In genomic region chr15:90994417-90995311, GRCh38 we compare ENCODE assay signal across 8 cellular contexts. TPM values are rescaled to one million over a fixed set of nuclear protein-coding genes. Genes with fewer than 3 reads are reported as not detected.
DNase-seq lines count a peak whose midpoint lies in the region; ATAC-seq and TF ChIP-seq lines count a peak whose summit lies in the region.

PRC1 (minus strand) TSS chr15:90994535; CDS start chr15:90994417, 118 bp downstream.

- no peak for TF ChIP-seq CTCF in LNCaP clone FGC (IDR thresholded peaks at IDR 0.05; ENCODE audit: control insufficient read depth, extremely low read depth, insufficient read depth)
- TF ChIP-seq CTCF in RWPE1 (conservative IDR thresholded peaks at IDR 0.05; ENCODE audit: low read depth), result no peak
- no peak for TF ChIP-seq CTCF in fibroblast of lung (conservative IDR thresholded peaks at IDR 0.05 in 1 of 2, IDR thresholded peaks at IDR 0.05 in 1 of 2; ENCODE audit: low read depth in 1 of 2, low read length in 2 of 2)

- H2AFZ ChIP-seq in fibroblast of lung (ENCODE audit: low read length), result peak within 1 kb of the TSS; percentile 95

- DNase-seq in Daoy (ENCODE audit: low read depth) (peak; percentile 100), GOT3 (lab: John Stamatoyannopoulos, UW) (peak; percentile 95), LNCaP clone FGC (ENCODE audit: low read depth) (peak; percentile 93), RWPE1 (ENCODE audit: low spot score) (peak; percentile 99), fibroblast of lung (ENCODE audit: low read depth in 2 of 2) (peak; percentile 97)
- DNase-seq in naive thymus-derived CD8-positive, alpha-beta T cell, result peak; percentile 95 to 98 (median 96)
- DNase-seq in stimulated activated naive CD4-positive, alpha-beta T cell (lab: John Stamatoyannopoulos, UW), result peak; percentile 92 to 96 (median 94)

- no peaks in the 10 kb centered on the region for H3K27me3 Mint-ChIP-seq in activated T-helper 17 cell treated with anti-CD3 and anti-CD28 coated beads, Interleukin-2, amount 50 U/mL, for 72 hours
- no peaks in the 10 kb centered on the region for H3K27me3 Mint-ChIP-seq in naive thymus-derived CD8-positive, alpha-beta T cell

- H3K9me3 ChIP-seq in fibroblast of lung (ENCODE audit: control insufficient read depth, insufficient read depth, low read depth, low read length), result no peaks in the 10 kb centered on the region

- peak within 1 kb of the TSS; percentile 84 for H3K4me2 ChIP-seq in fibroblast of lung (ENCODE audit: extremely low read depth, insufficient read depth, low read length)

- H3K36me3 ChIP-seq in fibroblast of lung (ENCODE audit: control insufficient read depth, insufficient read depth, low read length), result peaks cover 5% of the 10 kb centered on the region

- peak; percentile 99 for ATAC-seq in activated T-helper 17 cell treated with anti-CD3 and anti-CD28 coated beads, Interleukin-2, amount 50 U/mL, for 72 hours (replicated peaks)
- peak; percentile 94 to 96 for ATAC-seq in naive thymus-derived CD8-positive, alpha-beta T cell

- H3K36me3 Mint-ChIP-seq in activated T-helper 17 cell treated with anti-CD3 and anti-CD28 coated beads, Interleukin-2, amount 50 U/mL, for 72 hours (ENCODE audit: low read depth), result peaks cover 53% of the 10 kb centered on the region
- H3K36me3 Mint-ChIP-seq in naive thymus-derived CD8-positive, alpha-beta T cell, result peaks cover 0 to 23% (median 4%) of the 10 kb centered on the region in 3 donors

- CTCF ChIA-PET in RWPE1 (lab: Yijun Ruan, JAX), result interaction anchor here (0.7 kb wide), 1 partner anchor 62 kb away, joined by 4 read pairs; no protein-coding TSS in a partner anchor

- peak within 1 kb of the TSS; percentile 94 for H3K4me3 ChIP-seq in LNCaP clone FGC (ENCODE audit: low read depth, low read length)
- H3K4me3 ChIP-seq in fibroblast of lung (replicated peaks in 1 of 4; ENCODE audit: control extremely low read depth in 1 of 4, insufficient read depth in 1 of 4, low read depth in 3 of 4, low read length in 4 of 4), result peak within 1 kb of the TSS; percentile 78 to 97 (median 96)

- no peaks in the 10 kb centered on the region for H4K20me1 ChIP-seq in fibroblast of lung (ENCODE audit: control insufficient read depth, extremely low read depth, insufficient read depth, low read length)

- POLR2A ChIA-PET in RWPE1 (lab: Yijun Ruan, JAX; ENCODE audit: low non-redundant PET), result interaction anchor here (0.5 to 0.7 kb wide), 2 partner anchors 38 to 41 kb away, joined by 3 to 4 read pairs; no protein-coding TSS in a partner anchor
- POLR2A ChIA-PET in naive thymus-derived CD8-positive, alpha-beta T cell (lab: Charles Lee), result interaction anchor here (0.8 to 1.4 kb wide), 2 partner anchors 12 to 28 kb away, joined by 3 read pairs; partner anchors contain the start of gene VPS33B

- peak within 1 kb of the TSS; percentile 86 for H3K27ac ChIP-seq in RWPE1
- peak within 1 kb of the TSS; percentile 87 for H3K27ac ChIP-seq in fibroblast of lung (ENCODE audit: insufficient read depth, low read length)

- H3K9ac ChIP-seq in fibroblast of lung (ENCODE audit: insufficient read depth, low read length), result peak within 1 kb of the TSS; percentile 88

- peak within 1 kb of the TSS; percentile 90 for H3K4me3 Mint-ChIP-seq in activated T-helper 17 cell treated with anti-CD3 and anti-CD28 coated beads, Interleukin-2, amount 50 U/mL, for 72 hours
- H3K4me3 Mint-ChIP-seq in naive thymus-derived CD8-positive, alpha-beta T cell, result peak within 1 kb of the TSS; percentile 97 to 99 (median 98)

- peak within 1 kb of the TSS; percentile 90 for H3K27ac Mint-ChIP-seq in activated T-helper 17 cell treated with anti-CD3 and anti-CD28 coated beads, Interleukin-2, amount 50 U/mL, for 72 hours
- peak within 1 kb of the TSS; percentile 93 to 99 (median 97) for H3K27ac Mint-ChIP-seq in naive thymus-derived CD8-positive, alpha-beta T cell

- H3K79me2 ChIP-seq in fibroblast of lung (ENCODE audit: control insufficient read depth, insufficient read depth, low read length), result peaks cover 44% of the 10 kb centered on the region

- no peaks in the 10 kb centered on the region for H3K4me1 ChIP-seq in fibroblast of lung (ENCODE audit: control insufficient read depth, extremely low read depth, insufficient read depth, low read length)

- no peaks in the 10 kb centered on the region for H3K27me3 ChIP-seq in fibroblast of lung (ENCODE audit: control insufficient read depth, insufficient read depth, low read length)

- no peaks in the 10 kb centered on the region for H3K9me3 Mint-ChIP-seq in activated T-helper 17 cell treated with anti-CD3 and anti-CD28 coated beads, Interleukin-2, amount 50 U/mL, for 72 hours
- no peaks in the 10 kb centered on the region for H3K9me3 Mint-ChIP-seq in naive thymus-derived CD8-positive, alpha-beta T cell

- peaks cover 14% of the 10 kb centered on the region for H3K4me1 Mint-ChIP-seq in activated T-helper 17 cell treated with anti-CD3 and anti-CD28 coated beads, Interleukin-2, amount 50 U/mL, for 72 hours
- peaks cover 3 to 20% (median 17%) of the 10 kb centered on the region in 4 donors for H3K4me1 Mint-ChIP-seq in naive thymus-derived CD8-positive, alpha-beta T cell

RNA-seq across cellular contexts. Expression of gene PRC1, which starts in this region (rescaled TPM):
- total RNA-seq in Daoy (2014; rRNA removed; shearing (Covaris generic)), result 357 and 446 TPM in 2 replicates
- 100 to 1,000 TPM; 133 to 158 TPM for total RNA-seq in activated T-helper 17 cell treated with anti-CD3 and anti-CD28 coated beads, Interleukin-2, amount 50 U/mL, for 72 hours
- 9.2 and 57.8 TPM in 2 replicates for total RNA-seq in fibroblast of lung
- polyA plus RNA-seq in fibroblast of lung, result 60.5 and 239 TPM in 2 replicates
- polyA plus RNA-seq in fibroblast of lung (2012), result 34.0 and 142 TPM in 2 replicates
- polyA minus RNA-seq in fibroblast of lung (ENCODE audit: low replicate concordance), result 68.0 and 418 TPM in 2 replicates
- 1 to 10 TPM; 4.4 to 5.0 TPM for total RNA-seq in naive thymus-derived CD8-positive, alpha-beta T cell
- polyA plus RNA-seq in naive thymus-derived CD8-positive, alpha-beta T cell, result 1 to 10 TPM in 2 of 3 donors, under 1 TPM in 1; 0.77 to 2.3 (median 1.2) TPM

Comparison
In these comparisons a context has a peak if more than half of its experiments do, and no peak if none do; other contexts are left out.
1. Peak in every context shown above with its lines: DNase-seq, ATAC-seq, H3K4me3 ChIP-seq and H3K27ac ChIP-seq.
2. RNA of gene PRC1 (polyA plus RNA-seq): 34.0 to 239 TPM in fibroblast of lung; 0.77 to 2.3 TPM in naive thymus-derived CD8-positive, alpha-beta T cell; every median in the first group is over 10 times any median in the second.